9 cellular contexts compared by ENCODE assay signal in genomic region chr5:157485811-157486739, GRCh38. TPM values are rescaled to one million over a fixed set of nuclear protein-coding genes. Genes with fewer than 3 reads are reported as not detected.
DNase-seq lines count a peak whose midpoint lies in the region; ATAC-seq and TF ChIP-seq lines count a peak whose summit lies in the region.
"Had no signal": no experiment of that assay in that cellular context is flagged by ENCODE, and none has a peak within 500 bp of the region (broad histone marks: within the 10 kb centered on the region; RNA-seq: fewer than 3 reads in every experiment).

No MANE protein-coding gene starts in this region.

- peak; percentile 41 for ATAC-seq in GM21786 (IDR thresholded peaks at IDR 0.05; ENCODE audit: unreplicated experiment)
- no peak for ATAC-seq in HG03457 (IDR thresholded peaks at IDR 0.05; ENCODE audit: unreplicated experiment)

- TF ChIP-seq CTCF in OCI-LY1 (IDR thresholded peaks at IDR 0.05; ENCODE audit: low read length): no peak
- no peak for TF ChIP-seq CTCF in stomach (IDR thresholded peaks at IDR 0.05)

- peak overlapping the region; percentile 83 for H3K27ac ChIP-seq in OCI-LY1 (ENCODE audit: low read depth, low read length, poor library complexity, severe bottlenecking)
- peak overlapping the region in 3 of 5 donors; percentile 7 to 53 (median 34) for H3K27ac ChIP-seq in stomach

- 76 to 83% (median 81%) methylated on average over 10 to 13 of the region's 13 CpGs for WGBS in stomach, 5 donors

- intact Hi-C loops in stomach (cut with DNase I; ENCODE audit: low total_unique reads): no loop called here

- no peak for TF ChIP-seq POLR2A in stomach (IDR thresholded peaks at IDR 0.05)

- no peaks in the 10 kb centered on the region for H3K79me2 ChIP-seq in OCI-LY1 (ENCODE audit: insufficient read depth, low read length)

- H3K27me3 ChIP-seq in OCI-LY1 (ENCODE audit: insufficient read depth, low read length): no peaks in the 10 kb centered on the region
- H3K27me3 ChIP-seq in stomach: no peaks in the 10 kb centered on the region

- peak overlapping the region; percentile 6; the same call in 1 of the 2 replicates for H3K4me2 ChIP-seq in OCI-LY1 (ENCODE audit: low read length)

- DNase-seq in activated gamma-delta T cell treated with Interleukin-2 at 50 U/mL for 16 hours (peak; percentile 13), activated gamma-delta T cell (lab: John Stamatoyannopoulos, UW) (no peak), stomach (no peak), NCI-H146 (lab: John Stamatoyannopoulos, UW) (no peak), NCI-H345 (lab: John Stamatoyannopoulos, UW) (no peak)

- H3K9ac ChIP-seq in OCI-LY1 (ENCODE audit: low read length): peak overlapping the region; percentile 23; the same call in 1 of the 2 replicates

- TF ChIP-seq EP300 in stomach (IDR thresholded peaks at IDR 0.05): no peak

- H3K36me3 ChIP-seq in OCI-LY1 (ENCODE audit: insufficient read depth, low read length): no peaks in the 10 kb centered on the region
- H3K36me3 ChIP-seq in stomach: peaks cover 19 to 93% (median 72%) of the 10 kb centered on the region in 4 donors

- H3K4me1 ChIP-seq in OCI-LY1 (ENCODE audit: insufficient read depth, low read length, severe bottlenecking) (peaks cover 45% of the 10 kb centered on the region), stomach (peaks cover 0 to 26% (median 11%) of the 10 kb centered on the region in 4 donors)

- no peaks in the 10 kb centered on the region for H3F3A ChIP-seq in OCI-LY1 (ENCODE audit: insufficient read depth, low read length)

- no peak overlapping the region for H3K4me3 ChIP-seq in OCI-LY1 (ENCODE audit: low read depth, low read length, poor library complexity, severe bottlenecking)
- no peak overlapping the region for H3K4me3 ChIP-seq in stomach

- H3K9me3 ChIP-seq in OCI-LY1 (ENCODE audit: low read length) (no peaks in the 10 kb centered on the region), stomach (no peaks in the 10 kb centered on the region)

- H4K20me1 ChIP-seq in OCI-LY1 (ENCODE audit: insufficient read depth, low read length): no peaks in the 10 kb centered on the region

- H2AFZ ChIP-seq in OCI-LY1 (ENCODE audit: low read length): no peak overlapping the region

- no peaks in the 10 kb centered on the region for H3K9me2 ChIP-seq in OCI-LY1 (ENCODE audit: low read depth, low read length)

RNA-seq across cellular contexts. Expression of gene NIPAL4, which starts 26.1 kb away (rescaled TPM):
- total RNA-seq in stomach: 1 to 10 TPM in 3 of 5 donors, under 1 TPM in 1, not detected in 1; 0.58 to 8.3 (median 4.6) TPM
- polyA plus RNA-seq in stomach: 1 to 10 TPM in 2 of 3 donors, under 1 TPM in 1; 0.19 to 4.0 (median 1.2) TPM
- total RNA-seq: endothelial cell of umbilical vein had no signal
- polyA plus RNA-seq: endothelial cell of umbilical vein had no signal
